ENCODE assay signal across 1 cellular context in the genomic region with DNA sequence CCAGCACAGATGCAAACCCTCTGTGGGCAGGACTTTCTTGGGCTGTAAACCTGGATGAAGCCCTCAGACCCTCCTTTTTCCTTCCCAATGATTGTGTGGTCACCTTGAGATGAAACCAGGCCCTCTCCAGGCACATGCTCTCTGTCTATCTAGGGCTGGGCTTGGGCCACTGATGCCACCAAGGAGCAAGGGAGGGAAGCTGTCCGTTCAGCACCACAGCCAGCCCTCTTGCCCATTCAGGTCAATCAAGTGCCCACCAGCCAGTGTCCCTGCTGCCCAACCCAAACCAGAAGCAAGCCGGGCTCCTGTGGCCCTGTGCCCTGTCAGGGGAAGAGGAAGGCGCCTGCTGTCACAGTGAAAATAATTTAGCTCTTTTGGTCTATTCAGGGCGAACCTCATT.
TF ChIP-seq lines count a peak whose summit lies in the region.

No MANE protein-coding gene starts in this region.

TF ChIP-seq in K562, 482 proteins besides CTCF, POLR2A, EP300 and RAD21:
- TF ChIP-seq KDM2B (CRISPR knock-in tag; IDR thresholded peaks at IDR 0.05) (no peak), HDAC8 (tag; IDR thresholded peaks at IDR 0.05) (no peak), EHMT2 (IDR thresholded peaks at IDR 0.05) (peak; percentile 80; the same call in 1 of the 2 replicates), SP2 (IDR thresholded peaks at IDR 0.05; ENCODE audit: extremely low read depth, low read depth, low read length, poor library complexity, severe bottlenecking) (no peak), ZNF121 (CRISPR knock-in tag; conservative IDR thresholded peaks at IDR 0.05) (no peak), RAD51 (IDR thresholded peaks at IDR 0.05; ENCODE audit: borderline replicate concordance, low read depth) (no peak), ELF1 (tag; IDR thresholded peaks at IDR 0.05) (no peak), PTRF (tag; IDR thresholded peaks at IDR 0.05) (no peak), MEIS2 (IDR thresholded peaks at IDR 0.05; ENCODE audit: partially characterized antibody) (no peak), MIER1 (IDR thresholded peaks at IDR 0.05; ENCODE audit: low read depth) (0 out of 2 replicates have a peak, but pooled peaks have one; percentile 3), FOXK1 (CRISPR knock-in tag; IDR thresholded peaks at IDR 0.05; ENCODE audit: borderline replicate concordance) (no peak)
- TF ChIP-seq, protein P1, sequence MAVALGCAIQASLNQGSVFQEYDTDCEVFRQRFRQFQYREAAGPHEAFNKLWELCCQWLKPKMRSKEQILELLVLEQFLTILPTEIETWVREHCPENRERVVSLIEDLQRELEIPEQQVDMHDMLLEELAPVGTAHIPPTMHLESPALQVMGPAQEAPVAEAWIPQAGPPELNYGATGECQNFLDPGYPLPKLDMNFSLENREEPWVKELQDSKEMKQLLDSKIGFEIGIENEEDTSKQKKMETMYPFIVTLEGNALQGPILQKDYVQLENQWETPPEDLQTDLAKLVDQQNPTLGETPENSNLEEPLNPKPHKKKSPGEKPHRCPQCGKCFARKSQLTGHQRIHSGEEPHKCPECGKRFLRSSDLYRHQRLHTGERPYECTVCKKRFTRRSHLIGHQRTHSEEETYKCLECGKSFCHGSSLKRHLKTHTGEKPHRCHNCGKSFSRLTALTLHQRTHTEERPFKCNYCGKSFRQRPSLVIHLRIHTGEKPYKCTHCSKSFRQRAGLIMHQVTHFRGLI (CRISPR knock-in tag; IDR thresholded peaks at IDR 0.05): no peak
- TF ChIP-seq, protein P2, sequence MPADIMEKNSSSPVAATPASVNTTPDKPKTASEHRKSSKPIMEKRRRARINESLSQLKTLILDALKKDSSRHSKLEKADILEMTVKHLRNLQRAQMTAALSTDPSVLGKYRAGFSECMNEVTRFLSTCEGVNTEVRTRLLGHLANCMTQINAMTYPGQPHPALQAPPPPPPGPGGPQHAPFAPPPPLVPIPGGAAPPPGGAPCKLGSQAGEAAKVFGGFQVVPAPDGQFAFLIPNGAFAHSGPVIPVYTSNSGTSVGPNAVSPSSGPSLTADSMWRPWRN (IDR thresholded peaks at IDR 0.05; ENCODE audit: low read depth): no peak
- TF ChIP-seq, protein P3, sequence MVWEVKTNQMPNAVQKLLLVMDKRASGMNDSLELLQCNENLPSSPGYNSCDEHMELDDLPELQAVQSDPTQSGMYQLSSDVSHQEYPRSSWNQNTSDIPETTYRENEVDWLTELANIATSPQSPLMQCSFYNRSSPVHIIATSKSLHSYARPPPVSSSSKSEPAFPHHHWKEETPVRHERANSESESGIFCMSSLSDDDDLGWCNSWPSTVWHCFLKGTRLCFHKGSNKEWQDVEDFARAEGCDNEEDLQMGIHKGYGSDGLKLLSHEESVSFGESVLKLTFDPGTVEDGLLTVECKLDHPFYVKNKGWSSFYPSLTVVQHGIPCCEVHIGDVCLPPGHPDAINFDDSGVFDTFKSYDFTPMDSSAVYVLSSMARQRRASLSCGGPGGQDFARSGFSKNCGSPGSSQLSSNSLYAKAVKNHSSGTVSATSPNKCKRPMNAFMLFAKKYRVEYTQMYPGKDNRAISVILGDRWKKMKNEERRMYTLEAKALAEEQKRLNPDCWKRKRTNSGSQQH (CRISPR knock-in tag; IDR thresholded peaks at IDR 0.05): no peak
- TF ChIP-seq, protein P4, sequence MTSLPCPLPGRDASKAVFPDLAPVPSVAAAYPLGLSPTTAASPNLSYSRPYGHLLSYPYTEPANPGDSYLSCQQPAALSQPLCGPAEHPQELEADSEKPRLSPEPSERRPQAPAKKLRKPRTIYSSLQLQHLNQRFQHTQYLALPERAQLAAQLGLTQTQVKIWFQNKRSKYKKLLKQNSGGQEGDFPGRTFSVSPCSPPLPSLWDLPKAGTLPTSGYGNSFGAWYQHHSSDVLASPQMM (CRISPR knock-in tag; IDR thresholded peaks at IDR 0.05): no peak
